In the genomic region with DNA sequence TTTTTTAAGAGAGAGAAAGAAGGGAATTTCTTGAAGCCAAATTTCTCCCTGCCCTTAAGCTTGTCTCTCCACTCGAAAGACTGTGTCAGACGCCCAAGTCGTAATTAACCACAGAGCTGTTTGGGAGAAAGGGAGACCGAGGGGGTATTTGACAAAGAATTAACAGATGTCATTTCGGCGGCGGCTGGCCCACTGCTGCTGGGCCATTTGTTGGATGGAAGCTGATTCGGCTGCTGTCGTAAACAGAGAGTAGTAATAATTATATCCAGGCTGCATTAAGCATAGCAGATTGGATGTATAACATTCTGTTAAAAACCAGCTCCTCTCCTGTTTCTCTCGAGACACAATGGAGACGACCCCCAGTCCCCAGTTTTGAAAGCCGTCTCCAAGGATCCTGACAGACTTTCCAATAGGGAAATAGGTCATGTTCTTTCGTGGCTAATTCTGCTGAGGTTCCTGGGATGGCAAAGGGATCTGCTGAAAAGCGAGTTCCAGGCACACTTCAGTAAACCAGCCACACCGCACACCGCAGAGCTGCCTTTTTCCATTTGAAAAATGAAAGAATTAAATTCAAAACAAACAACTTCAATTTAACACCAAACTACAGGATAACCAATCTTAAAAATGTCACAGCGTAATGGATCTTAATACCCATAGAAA, we compare ENCODE assay signal across 14 cellular contexts.
DNase-seq lines count a peak whose midpoint lies in the region; ATAC-seq and TF ChIP-seq lines count a peak whose summit lies in the region.
"Had no signal": no experiment of that assay in that cellular context is flagged by ENCODE, and none has a peak within 500 bp of the region (broad histone marks: within the 10 kb centered on the region; RNA-seq: fewer than 3 reads in every experiment).

No MANE protein-coding gene starts in this region.

- intact Hi-C loops in tibial artery (cut with DNase I; ENCODE audit: low total_unique reads), result no loop called here

- in situ Hi-C loops in ACHN (cut with HindIII; ENCODE audit: low pct_ligation_motif_present, low pct_unique_long_range_greater_than_20kb, low sequenced_read_pairs), result no loop called here

- DNase-seq in NCI-H2171 treated with DMSO at 0.1 percent for 48 hours (lab: John Stamatoyannopoulos, UW), result peak; percentile 31
- DNase-seq in NCI-H2171 (lab: John Stamatoyannopoulos, UW), result no peak
- DNase-seq in ecto neural progenitor cell (ENCODE audit: low spot score), result peak; percentile 36
- no peak for DNase-seq in tibial artery
- no peak for DNase-seq in ACHN
- DNase-seq: activated CD4-positive, CD25-positive, alpha-beta regulatory T cell treated with anti-CD3 and anti-CD28 coated beads, Interleukin-2, amount 50 U/mL, for 72 hours; activated effector memory CD4-positive, alpha-beta T cell treated with Interleukin-2 at 50 U/mL for 16 hours; SHP77; stimulated activated CD4-positive, alpha-beta T cell treated with anti-CD3 and anti-CD28 coated beads, Interleukin-4, amount 100 ng/mL, for 4 hours had no signal

- H3K4me3 ChIP-seq in muscle layer of duodenum (ENCODE audit: low read depth in 1 of 2, low read length in 2 of 2), result peak overlapping the region; percentile 44 to 56
- peak overlapping the region; percentile 29 to 35 for H3K4me3 ChIP-seq in tibial artery
- H3K4me3 ChIP-seq: testis had no signal

- ATAC-seq in GM21381 (IDR thresholded peaks at IDR 0.05; ENCODE audit: unreplicated experiment), result no peak
- no peak for ATAC-seq in HG03108 (IDR thresholded peaks at IDR 0.05; ENCODE audit: unreplicated experiment)
- ATAC-seq: natural killer cell treated with Interleukin-12 subunit alpha and Interleukin-12 subunit beta and Interleukin-15 and Interleukin-18, amount 100 ng/mL, for 72 hours had no signal

- peaks cover 0 to 5% of the 10 kb centered on the region in 2 donors for H3K4me1 ChIP-seq in muscle layer of duodenum (ENCODE audit: control insufficient read depth in 1 of 2, insufficient read depth in 2 of 2, low read length in 2 of 2)
- H3K4me1 ChIP-seq in tibial artery, result peaks cover 0 to 18% (median 6%) of the 10 kb centered on the region in 4 donors
- H3K4me1 ChIP-seq: testis had no signal

- H3K27ac ChIP-seq in muscle layer of duodenum (ENCODE audit: low read length), result peak overlapping the region; percentile 49
- peak overlapping the region; percentile 3 to 54 for H3K27ac ChIP-seq in tibial artery
- H3K27ac ChIP-seq: testis had no signal

- H3K27me3 ChIP-seq in muscle layer of duodenum (ENCODE audit: low read depth, low read length) (no peaks in the 10 kb centered on the region), tibial artery (peaks cover 0 to 3% of the 10 kb centered on the region in 2 donors)
- H3K27me3 ChIP-seq: testis had no signal

- TF ChIP-seq CTCF in tibial artery (IDR thresholded peaks at IDR 0.05), result no peak

- H3K9me3 ChIP-seq in muscle layer of duodenum (ENCODE audit: control insufficient read depth in 1 of 2, low read length in 2 of 2) (no peaks in the 10 kb centered on the region), tibial artery (no peaks in the 10 kb centered on the region)
- H3K9me3 ChIP-seq: testis had no signal

- no peaks in the 10 kb centered on the region for H3K36me3 ChIP-seq in muscle layer of duodenum (ENCODE audit: control insufficient read depth in 1 of 2, insufficient read depth in 2 of 2, low read length in 2 of 2)
- H3K36me3 ChIP-seq in tibial artery, result no peaks in the 10 kb centered on the region

Comparison
In these comparisons a context has a peak if more than half of its experiments do, and no peak if none do; other contexts are left out.
1. DNase-seq: peak in NCI-H2171 treated with DMSO at 0.1 percent for 48 hours (single experiment) and ecto neural progenitor cell (single experiment); none in NCI-H2171 (single experiment), tibial artery (0 of 2) and ACHN (single experiment).